Comparison of ENCODE assay signal across 15 cellular contexts in the genomic region with DNA sequence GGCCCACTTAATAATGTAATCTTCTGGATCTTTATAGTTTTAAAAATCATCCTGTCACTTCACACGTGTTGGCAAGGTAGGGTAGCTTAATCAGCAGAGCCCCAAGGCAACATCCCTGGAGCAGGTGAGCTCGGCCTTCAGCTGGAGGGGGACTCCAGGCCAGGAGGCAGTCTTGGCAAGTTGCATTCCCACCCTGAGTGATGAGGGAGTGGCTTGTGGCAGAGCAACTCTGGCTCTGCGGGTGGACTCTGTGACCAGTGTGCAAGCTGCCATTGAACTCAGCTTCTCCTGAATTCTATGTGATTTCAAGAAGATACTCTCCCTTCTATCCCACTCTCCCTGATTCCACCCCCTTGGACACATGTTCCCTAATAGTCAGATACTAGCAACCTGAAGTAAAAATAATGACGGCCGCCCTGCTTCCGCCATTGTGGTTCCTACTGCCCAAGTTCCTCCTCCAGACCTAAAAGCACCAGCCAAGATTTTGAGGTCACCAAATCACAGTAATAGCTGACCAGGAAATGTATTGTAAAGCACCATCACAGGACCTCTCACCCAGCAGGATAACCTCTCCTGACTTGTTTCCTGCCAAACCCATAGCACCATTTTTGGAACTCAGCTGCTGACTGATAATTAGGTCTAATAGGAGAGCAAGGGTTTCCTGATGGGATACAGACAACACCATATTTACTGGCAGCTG. TPM values are rescaled to one million over a fixed set of nuclear protein-coding genes. Genes with fewer than 3 reads are reported as not detected.
A peak's percentile ranks its signal among the peaks of the same experiment; 100 is the strongest.
DNase-seq lines count a peak whose midpoint lies in the region; ATAC-seq lines count a peak whose summit lies in the region.
"Had no signal": no experiment of that assay in that cellular context is flagged by ENCODE, and none has a peak within 500 bp of the region (broad histone marks: within the 10 kb centered on the region; RNA-seq: fewer than 3 reads in every experiment).

No MANE protein-coding gene starts in this region.

- H3K4me3 Mint-ChIP-seq in CD8-positive, alpha-beta memory T cell: peak overlapping the region in 2 of 7 donors; percentile 20 to 68
- H3K4me3 Mint-ChIP-seq: nephron; T-helper 2 cell treated with Interferon-gamma antibody and Interleukin-4, amounts not matched to agents 5 μg/mL and 100 μg/mL, for 36 hours had no signal

- no peak overlapping the region for H3K4me3 ChIP-seq in CD8-positive, alpha-beta memory T cell (ENCODE audit: low read length)
- H3K4me3 ChIP-seq: coronary artery, thyroid gland had no signal

- H3K27me3 Mint-ChIP-seq in CD8-positive, alpha-beta memory T cell: no peaks in the 10 kb centered on the region

- no peak for ATAC-seq in HG02610 (IDR thresholded peaks at IDR 0.05; ENCODE audit: unreplicated experiment)

- peak overlapping the region; percentile 6 to 86 (median 58) for H3K27ac Mint-ChIP-seq in CD8-positive, alpha-beta memory T cell
- H3K27ac Mint-ChIP-seq: nephron; T-helper 2 cell treated with Interferon-gamma antibody and Interleukin-4, amounts not matched to agents 5 μg/mL and 100 μg/mL, for 36 hours had no signal

- H3K9me3 Mint-ChIP-seq in CD8-positive, alpha-beta memory T cell: no peaks in the 10 kb centered on the region
- H3K9me3 Mint-ChIP-seq: nephron; T-helper 2 cell treated with Interferon-gamma antibody and Interleukin-4, amounts not matched to agents 5 μg/mL and 100 μg/mL, for 36 hours had no signal

- H3K27me3 ChIP-seq in CD8-positive, alpha-beta memory T cell (ENCODE audit: insufficient read depth, low read length, poor library complexity, severe bottlenecking): no peaks in the 10 kb centered on the region
- H3K27me3 ChIP-seq: thyroid gland had no signal

- no peaks in the 10 kb centered on the region for H3K9me3 ChIP-seq in CD8-positive, alpha-beta memory T cell (ENCODE audit: low read length)
- H3K9me3 ChIP-seq: Caco-2, thyroid gland had no signal

- POLR2A ChIA-PET in CD8-positive, alpha-beta memory T cell (lab: Charles Lee): interaction anchor here (1.2 to 2.4 kb wide), 2 partner anchors 12 kb away, joined by 3 to 17 read pairs; a partner anchor contains a TSS

- no peaks in the 10 kb centered on the region for H3K36me3 Mint-ChIP-seq in CD8-positive, alpha-beta memory T cell

- no peaks in the 10 kb centered on the region for H3K36me3 ChIP-seq in CD8-positive, alpha-beta memory T cell (ENCODE audit: insufficient read depth, low read length)
- H3K36me3 ChIP-seq: thyroid gland had no signal

- H3K4me1 Mint-ChIP-seq in CD8-positive, alpha-beta memory T cell: peaks cover 58 to 66% (median 62%) of the 10 kb centered on the region in 3 donors
- H3K4me1 Mint-ChIP-seq: nephron had no signal

- no peak overlapping the region for H3K27ac ChIP-seq in CD8-positive, alpha-beta memory T cell (ENCODE audit: low read depth, low read length)
- H3K27ac ChIP-seq: thyroid gland had no signal

- CTCF ChIA-PET in CD8-positive, alpha-beta memory T cell (lab: Charles Lee): interaction anchor here (0.5 to 1.5 kb wide), 2 partner anchors 34 to 93 kb away, joined by 3 to 7 read pairs; no protein-coding TSS in a partner anchor

- no peak for DNase-seq in CD8-positive, alpha-beta memory T cell
- DNase-seq in NCI-H146 treated with DMSO at 0.1 percent for 48 hours (lab: John Stamatoyannopoulos, UW; ENCODE audit: unreplicated experiment): peak; percentile 64
- DNase-seq in cerebellum (ENCODE audit: low spot score): peak; percentile 54
- peak; percentile 72 for DNase-seq in medulla oblongata (ENCODE audit: extremely low spot score)
- no peak for DNase-seq in cortex of kidney (lab: John Stamatoyannopoulos, UW)
- DNase-seq in HCEC 1CT: no peak
- no peak for DNase-seq in central memory CD4-positive, alpha-beta T cell
- DNase-seq: Caco-2, KG1, NCI-H2029 treated with DMSO at 0.1 percent for 48 hours, thyroid gland had no signal

- peaks cover 16% of the 10 kb centered on the region for H3K4me1 ChIP-seq in CD8-positive, alpha-beta memory T cell (ENCODE audit: insufficient read depth, low read length)
- H3K4me1 ChIP-seq: Caco-2 had no signal

RNA-seq across cellular contexts. Expression of a gene that starts 11.5 kb away (rescaled TPM):
- total RNA-seq in CD8-positive, alpha-beta memory T cell: 10 to 100 TPM; 76.9 to 79.9 TPM
- 24.1 TPM for polyA plus RNA-seq in CD8-positive, alpha-beta memory T cell
- total RNA-seq in cerebellum: 82.8 TPM

Comparison
In these comparisons a context has a peak if more than half of its experiments do, and no peak if none do; other contexts are left out.
1. DNase-seq: peak in NCI-H146 treated with DMSO at 0.1 percent for 48 hours (single experiment), cerebellum (single experiment) and medulla oblongata (single experiment); none in CD8-positive, alpha-beta memory T cell (0 of 5), cortex of kidney (single experiment), HCEC 1CT (single experiment) and central memory CD4-positive, alpha-beta T cell (single experiment).